In genomic region chr21:16863541-16863940, GRCh38 we compare ENCODE assay signal across 11 cellular contexts.
"Had no signal": no experiment of that assay in that cellular context is flagged by ENCODE, and none has a peak within 500 bp of the region (broad histone marks: within the 10 kb centered on the region; RNA-seq: fewer than 3 reads in every experiment).

No MANE protein-coding gene starts in this region.

- DNase-seq: activated CD4-positive, alpha-beta T cell treated with anti-CD3 and anti-CD28 coated beads, Interleukin-2, amount 10 ng/mL, durations not matched to agents 24 days and 14 days; activated naive CD4-positive, alpha-beta T cell treated with Interleukin-2 at 50 U/mL for 16 hours; caudate nucleus; colonic mucosa; left ventricle myocardium superior; nephron progenitor cell; stimulated activated CD4-positive, alpha-beta T cell treated with anti-CD3 and anti-CD28 coated beads, Interleukin-4, amount 100 ng/mL, for 1 hour; stimulated activated CD8-positive, alpha-beta memory T cell treated with anti-CD3 and anti-CD28 coated beads, Interleukin-4, amount 100 ng/mL, for 48 hours; stimulated activated naive CD8-positive, alpha-beta T cell treated with anti-CD3 and anti-CD28 coated beads, Interleukin-15, Interleukin-2, amounts not matched to agents 100 U/mL and 50 U/mL, for 24 hours; upper lobe of left lung had no signal

- ATAC-seq: left ventricle myocardium superior; stimulated activated naive CD8-positive, alpha-beta T cell treated with anti-CD3 and anti-CD28 coated beads, Interleukin-15, Interleukin-2, amounts not matched to agents 100 U/mL and 50 U/mL, for 24 hours; WTC11 had no signal

- H3K27ac Mint-ChIP-seq: activated CD4-positive, alpha-beta T cell treated with anti-CD3 and anti-CD28 coated beads, Interleukin-2, amount 10 ng/mL, durations not matched to agents 24 days and 14 days; nephron progenitor cell had no signal

- H3K36me3 Mint-ChIP-seq: WTC11 had no signal

- H3K27me3 Mint-ChIP-seq: activated CD4-positive, alpha-beta T cell treated with anti-CD3 and anti-CD28 coated beads, Interleukin-2, amount 10 ng/mL, durations not matched to agents 24 days and 14 days had no signal

- H3K4me1 Mint-ChIP-seq: activated CD4-positive, alpha-beta T cell treated with anti-CD3 and anti-CD28 coated beads, Interleukin-2, amount 10 ng/mL, durations not matched to agents 24 days and 14 days; nephron progenitor cell had no signal

- H3K4me3 Mint-ChIP-seq: activated CD4-positive, alpha-beta T cell treated with anti-CD3 and anti-CD28 coated beads, Interleukin-2, amount 10 ng/mL, durations not matched to agents 24 days and 14 days; nephron progenitor cell; WTC11 had no signal

- H3K9me3 Mint-ChIP-seq: activated CD4-positive, alpha-beta T cell treated with anti-CD3 and anti-CD28 coated beads, Interleukin-2, amount 10 ng/mL, durations not matched to agents 24 days and 14 days; nephron progenitor cell had no signal
